8 cellular contexts compared by ENCODE assay signal in genomic region chr3:11155341-11156025, GRCh38. TPM values are rescaled to one million over a fixed set of nuclear protein-coding genes. Genes with fewer than 3 reads are reported as not detected.
DNase-seq lines count a peak whose midpoint lies in the region; ATAC-seq, FAIRE-seq and TF ChIP-seq lines count a peak whose summit lies in the region.

No MANE protein-coding gene starts in this region.

- H3K4me1 ChIP-seq in heart left ventricle (peaks cover 0 to 65% (median 10%) of the 10 kb centered on the region in 12 donors), pancreas (no peaks in the 10 kb centered on the region)

- peak; percentile 39 to 80 (median 59) for TF ChIP-seq CTCF in heart left ventricle (IDR thresholded peaks at IDR 0.05)
- peak in 1 of 4 donors; percentile 29 for TF ChIP-seq CTCF in pancreas (IDR thresholded peaks at IDR 0.05)

- WGBS in heart left ventricle, 4 donors: 4 to 6% (median 6%) methylated on average over 8 of the region's 8 CpGs
- 2% methylated on average over 8 of the region's 8 CpGs for WGBS in pancreas, 2 donors

- H3K9me3 ChIP-seq in heart left ventricle: no peaks in the 10 kb centered on the region
- no peaks in the 10 kb centered on the region for H3K9me3 ChIP-seq in pancreas

- peak; percentile 79 to 92 (median 88) for ATAC-seq in heart left ventricle
- peak in 3 of 4 donors; percentile 72 to 88 (median 83) for ATAC-seq in pancreas
- ATAC-seq in HG03039 (IDR thresholded peaks at IDR 0.05; ENCODE audit: unreplicated experiment): no peak
- no peak for ATAC-seq in GM19397 (IDR thresholded peaks at IDR 0.05; ENCODE audit: unreplicated experiment)

- H3K4me3 ChIP-seq in heart left ventricle (peak overlapping the region; percentile 42 to 68 (median 55)), pancreas (peak overlapping the region in 1 of 4 donors; percentile 33)

- no peak for TF ChIP-seq POLR2A in heart left ventricle (IDR thresholded peaks at IDR 0.05)

- no peak for FAIRE-seq in pancreas (lab: Jason Lieb, UNC)

- DNase-seq in SHP77 (lab: John Stamatoyannopoulos, UW): peak; percentile 15 to 46
- no peak for DNase-seq in SHP77 treated with DMSO at 0.1 percent for 48 hours (lab: John Stamatoyannopoulos, UW)
- DNase-seq in NCI-H2196 (lab: John Stamatoyannopoulos, UW; ENCODE audit: unreplicated experiment): peak; percentile 12
- peak; percentile 67 for DNase-seq in amniotic epithelial cell (ENCODE audit: low read depth)
- peak; percentile 59 to 79 (median 70) for DNase-seq in heart left ventricle
- peak in 2 of 6 donors; percentile 30 to 68 for DNase-seq in pancreas

- H3K27me3 ChIP-seq in heart left ventricle (peaks cover 0 to 24% (median 10%) of the 10 kb centered on the region in 9 donors), pancreas (peaks cover 0 to 7% (median 2%) of the 10 kb centered on the region in 4 donors)

- H3K36me3 ChIP-seq in heart left ventricle: no peaks in the 10 kb centered on the region
- H3K36me3 ChIP-seq in pancreas: no peaks in the 10 kb centered on the region

- intact Hi-C loops in heart left ventricle (cut with DNase I): loop anchor here (2.0 to 10.0 kb wide), 8 partner anchors 47 to 182 kb away; no protein-coding TSS in a partner anchor
- intact Hi-C loops in pancreas (cut with DNase I): no loop called here

- H3K27ac ChIP-seq in heart left ventricle (peak overlapping the region in 4 of 12 donors; percentile 46 to 72 (median 60)), pancreas (no peak overlapping the region)

RNA-seq across cellular contexts. Expression of gene HRH1, which starts 1.2 kb away (rescaled TPM):
- total RNA-seq in heart left ventricle: 1 to 10 TPM in 6 of 9 donors, under 1 TPM in 3; 0.40 to 4.3 (median 1.4) TPM
- 1 to 10 TPM in 1 of 2 donors, under 1 TPM in 1; 0.61 to 1.3 TPM for polyA plus RNA-seq in heart left ventricle
- total RNA-seq in pancreas: 1 to 10 TPM in 1 of 6 donors, under 1 TPM in 5; 0.16 to 1.3 (median 0.25) TPM
- polyA plus RNA-seq in pancreas: under 1 TPM; 0.19 to 0.28 TPM

Comparison
In these comparisons a context has a peak if more than half of its experiments do, and no peak if none do; other contexts are left out.
1. ATAC-seq: peak in heart left ventricle (4 of 4) and pancreas (3 of 4); none in HG03039 (single experiment) and GM19397 (single experiment).
2. intact Hi-C loops: an anchor here in heart left ventricle (2.0 to 10.0 kb wide); none called in pancreas.